1 cellular context compared by ENCODE assay signal in genomic region chr17:3943240-3943891, GRCh38.
TF ChIP-seq lines count a peak whose summit lies in the region.

No MANE protein-coding gene starts in this region.

TF ChIP-seq in GM12878, 131 proteins besides CTCF, POLR2A, EP300 and RAD21:
- TF ChIP-seq YY1 (IDR thresholded peaks at IDR 0.05; ENCODE audit: low read depth, low read length) (no peak), TCF3 (IDR thresholded peaks at IDR 0.05; ENCODE audit: borderline replicate concordance, insufficient read depth, low read depth, low read length) (no peak), ZNF384 (IDR thresholded peaks at IDR 0.05; ENCODE audit: borderline replicate concordance, low read depth, low read length) (no peak), BRCA1 (IDR thresholded peaks at IDR 0.05; ENCODE audit: low read depth, low read length) (no peak), FOXM1 (IDR thresholded peaks at IDR 0.05; ENCODE audit: low read depth, low read length) (no peak)
